In the genomic region with DNA sequence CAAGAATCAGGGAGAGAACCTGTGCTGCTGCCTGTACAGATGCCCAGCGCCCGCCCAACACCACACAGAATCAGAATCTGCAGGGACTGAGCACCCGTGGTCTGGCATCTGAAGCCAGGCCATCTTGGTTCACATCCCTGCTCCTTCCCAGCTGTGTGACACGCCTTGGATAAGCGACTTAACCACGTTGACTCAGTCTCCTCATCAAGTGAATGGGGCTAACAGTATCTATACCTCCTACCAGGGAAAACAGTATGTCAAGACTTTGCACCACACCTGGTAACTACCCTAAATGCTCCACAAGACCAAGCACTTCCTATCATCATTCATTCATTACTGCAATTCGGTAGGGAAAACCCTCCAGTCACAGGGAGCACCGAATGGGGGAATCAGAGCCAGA, we compare ENCODE assay signal across 1 cellular context.
TF ChIP-seq lines count a peak whose summit lies in the region.

No MANE protein-coding gene starts in this region.

TF ChIP-seq in HEK293, 187 proteins besides CTCF, POLR2A, EP300 and RAD21 (continued from another document):
- TF ChIP-seq, protein P1, sequence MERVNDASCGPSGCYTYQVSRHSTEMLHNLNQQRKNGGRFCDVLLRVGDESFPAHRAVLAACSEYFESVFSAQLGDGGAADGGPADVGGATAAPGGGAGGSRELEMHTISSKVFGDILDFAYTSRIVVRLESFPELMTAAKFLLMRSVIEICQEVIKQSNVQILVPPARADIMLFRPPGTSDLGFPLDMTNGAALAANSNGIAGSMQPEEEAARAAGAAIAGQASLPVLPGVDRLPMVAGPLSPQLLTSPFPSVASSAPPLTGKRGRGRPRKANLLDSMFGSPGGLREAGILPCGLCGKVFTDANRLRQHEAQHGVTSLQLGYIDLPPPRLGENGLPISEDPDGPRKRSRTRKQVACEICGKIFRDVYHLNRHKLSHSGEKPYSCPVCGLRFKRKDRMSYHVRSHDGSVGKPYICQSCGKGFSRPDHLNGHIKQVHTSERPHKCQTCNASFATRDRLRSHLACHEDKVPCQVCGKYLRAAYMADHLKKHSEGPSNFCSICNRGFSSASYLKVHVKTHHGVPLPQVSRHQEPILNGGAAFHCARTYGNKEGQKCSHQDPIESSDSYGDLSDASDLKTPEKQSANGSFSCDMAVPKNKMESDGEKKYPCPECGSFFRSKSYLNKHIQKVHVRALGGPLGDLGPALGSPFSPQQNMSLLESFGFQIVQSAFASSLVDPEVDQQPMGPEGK (tag by site-specific recombination; IDR thresholded peaks at IDR 0.05), result no peak
- TF ChIP-seq ZNF654 (tag by site-specific recombination; IDR thresholded peaks at IDR 0.05; ENCODE audit: low read depth) (no peak), ZNF239 (tag by site-specific recombination; IDR thresholded peaks at IDR 0.05) (no peak), ZIC2 (tag by site-specific recombination; IDR thresholded peaks at IDR 0.05) (no peak), ZNF830 (tag by site-specific recombination; IDR thresholded peaks at IDR 0.05; ENCODE audit: low read depth) (no peak), ZNF660 (tag by site-specific recombination; IDR thresholded peaks at IDR 0.05) (no peak), ZNF624 (tag by site-specific recombination; IDR thresholded peaks at IDR 0.05) (no peak), TRIM28 (IDR thresholded peaks at IDR 0.05; ENCODE audit: borderline replicate concordance, low read length) (no peak), ZNF558 (tag by site-specific recombination; IDR thresholded peaks at IDR 0.05) (no peak)
- TF ChIP-seq, protein P2, sequence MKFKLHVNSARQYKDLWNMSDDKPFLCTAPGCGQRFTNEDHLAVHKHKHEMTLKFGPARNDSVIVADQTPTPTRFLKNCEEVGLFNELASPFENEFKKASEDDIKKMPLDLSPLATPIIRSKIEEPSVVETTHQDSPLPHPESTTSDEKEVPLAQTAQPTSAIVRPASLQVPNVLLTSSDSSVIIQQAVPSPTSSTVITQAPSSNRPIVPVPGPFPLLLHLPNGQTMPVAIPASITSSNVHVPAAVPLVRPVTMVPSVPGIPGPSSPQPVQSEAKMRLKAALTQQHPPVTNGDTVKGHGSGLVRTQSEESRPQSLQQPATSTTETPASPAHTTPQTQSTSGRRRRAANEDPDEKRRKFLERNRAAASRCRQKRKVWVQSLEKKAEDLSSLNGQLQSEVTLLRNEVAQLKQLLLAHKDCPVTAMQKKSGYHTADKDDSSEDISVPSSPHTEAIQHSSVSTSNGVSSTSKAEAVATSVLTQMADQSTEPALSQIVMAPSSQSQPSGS (tag by site-specific recombination; IDR thresholded peaks at IDR 0.05; ENCODE audit: low read depth), result no peak
